ENCODE assay signal across 19 cellular contexts in genomic region chr7:85115862-85116261, GRCh38.
DNase-seq lines count a peak whose midpoint lies in the region; ATAC-seq, FAIRE-seq and TF ChIP-seq lines count a peak whose summit lies in the region.
"Had no signal": no experiment of that assay in that cellular context is flagged by ENCODE, and none has a peak within 500 bp of the region (broad histone marks: within the 10 kb centered on the region; RNA-seq: fewer than 3 reads in every experiment).

No MANE protein-coding gene starts in this region.

- RAD21 ChIA-PET in HCT116 (lab: Charles Lee; ENCODE audit: low non-redundant PET in 1 of 2, low total read pairs in 2 of 2, uncharacterized antibody in 2 of 2, unreplicated experiment in 2 of 2): no interaction called here

- DNase-seq in HCT116 (ENCODE audit: low read depth, low spot score) (no peak), bronchial epithelial cell (ENCODE audit: low read depth) (peak; percentile 56), keratinocyte (ENCODE audit: low read depth, low spot score) (no peak), WTC11 (ENCODE audit: low spot score) (no peak), NCI-H1930 (lab: John Stamatoyannopoulos, UW) (no peak), left cardiac atrium (no peak)
- DNase-seq: C1 segment of cervical spinal cord, Calu3, COR-L47, DMS79, EL, GDM1, H9, HFFc6 had no signal

- H3K9ac ChIP-seq in HCT116 (ENCODE audit: low read length) (no peak overlapping the region), keratinocyte (ENCODE audit: control insufficient read depth, extremely low read depth, insufficient read depth, low read length) (no peak overlapping the region)

- dilution Hi-C loops in keratinocyte (cut with MboI; ENCODE audit: extremely low pct_ligation_motif_present, low sequenced_read_pairs): no loop called here

- H3K9me2 ChIP-seq in HCT116 (ENCODE audit: insufficient read depth): no peaks in the 10 kb centered on the region

- H4K20me1 ChIP-seq in HCT116 (ENCODE audit: insufficient read depth): no peaks in the 10 kb centered on the region
- no peaks in the 10 kb centered on the region for H4K20me1 ChIP-seq in keratinocyte (ENCODE audit: control insufficient read depth, extremely low read depth, insufficient read depth, low read length)

- H3K27ac ChIP-seq in HCT116 (ENCODE audit: low read depth, low read length) (no peak overlapping the region), keratinocyte (ENCODE audit: control insufficient read depth, insufficient read depth, low read length) (peak overlapping the region; percentile 28)

- no peaks in the 10 kb centered on the region for H3K4me1 Mint-ChIP-seq in WTC11
- H3K4me1 Mint-ChIP-seq: CD4-positive, alpha-beta memory T cell; GM23338; H9 had no signal

- no peak for FAIRE-seq in bronchial epithelial cell (lab: Jason Lieb, UNC)
- FAIRE-seq in keratinocyte (lab: Jason Lieb, UNC): no peak
- FAIRE-seq: GM12878, GM19239 had no signal

- no peak for TF ChIP-seq POLR2A in HCT116 (IDR thresholded peaks at IDR 0.05; ENCODE audit: borderline replicate concordance, extremely low read depth, insufficient read depth, insufficient read length)

- no peaks in the 10 kb centered on the region for H3K27me3 Mint-ChIP-seq in WTC11 (ENCODE audit: low read depth)
- H3K27me3 Mint-ChIP-seq: CD4-positive, alpha-beta memory T cell had no signal

- peaks cover 3% of the 10 kb centered on the region for H3K9me3 Mint-ChIP-seq in WTC11
- H3K9me3 Mint-ChIP-seq: GM23338, H9, HFFc6 had no signal

- H3K4me3 ChIP-seq in HCT116 (replicated peaks in 1 of 2; ENCODE audit: low read depth in 1 of 2, low read length in 2 of 2) (no peak overlapping the region), bronchial epithelial cell (ENCODE audit: low read depth, low read length) (no peak overlapping the region), keratinocyte (ENCODE audit: control insufficient read depth in 2 of 3, extremely low read depth in 1 of 3, insufficient read depth in 2 of 3, low read depth in 1 of 3, low read length in 3 of 3) (no peak overlapping the region)
- H3K4me3 ChIP-seq: GM12878, GM23338 had no signal

- no peaks in the 10 kb centered on the region for H3K36me3 Mint-ChIP-seq in WTC11
- H3K36me3 Mint-ChIP-seq: CD4-positive, alpha-beta memory T cell had no signal

- H3K4me2 ChIP-seq in HCT116 (ENCODE audit: low read length): no peak overlapping the region
- no peak overlapping the region for H3K4me2 ChIP-seq in keratinocyte (ENCODE audit: control insufficient read depth, extremely low read depth, insufficient read depth, low read depth, low read length)
- H3K4me2 ChIP-seq: GM23338 had no signal

- H3K9me1 ChIP-seq in keratinocyte (ENCODE audit: control insufficient read depth, extremely low read depth, insufficient read depth, low read length): no peaks in the 10 kb centered on the region

- H2AFZ ChIP-seq in HCT116 (ENCODE audit: low read depth, low read length, poor library complexity, severe bottlenecking) (peak overlapping the region; percentile 1), keratinocyte (ENCODE audit: control insufficient read depth, low read length) (no peak overlapping the region)
- H2AFZ ChIP-seq: GM23338 had no signal

- no peaks in the 10 kb centered on the region for H3K27me3 ChIP-seq in HCT116 (ENCODE audit: insufficient read depth, low read length)
- H3K27me3 ChIP-seq in bronchial epithelial cell (ENCODE audit: control insufficient read depth, insufficient read depth, low read length): no peaks in the 10 kb centered on the region
- no peaks in the 10 kb centered on the region for H3K27me3 ChIP-seq in keratinocyte (ENCODE audit: control insufficient read depth, extremely low read depth, insufficient read depth, low read length)

- TF ChIP-seq RAD21 in HCT116 (IDR thresholded peaks at IDR 0.05; ENCODE audit: low read depth): no peak

- CTCF ChIA-PET in HCT116 (lab: Charles Lee): no interaction called here
- CTCF ChIA-PET in WTC11 (lab: Charles Lee): no interaction called here

- H3K27ac Mint-ChIP-seq in WTC11: no peak overlapping the region
- H3K27ac Mint-ChIP-seq: CD4-positive, alpha-beta memory T cell; GM23338; H9; HFFc6 had no signal

- H3K9me3 ChIP-seq in HCT116 (ENCODE audit: control insufficient read depth in 1 of 2, insufficient read depth in 1 of 2, low read depth in 1 of 2, low read length in 2 of 2) (no peaks in the 10 kb centered on the region), keratinocyte (ENCODE audit: control insufficient read depth, low read depth, low read length) (no peaks in the 10 kb centered on the region)

- TF ChIP-seq CTCF in HCT116 (IDR thresholded peaks at IDR 0.05 in 2 of 3, conservative IDR thresholded peaks at IDR 0.05 in 1 of 3; ENCODE audit: borderline replicate concordance in 1 of 3, insufficient read depth in 1 of 3, low read depth in 2 of 3, low read length in 2 of 3) (no peak), bronchial epithelial cell (IDR thresholded peaks at IDR 0.05; ENCODE audit: insufficient read depth, low read length, severe bottlenecking) (no peak), keratinocyte (optimal IDR thresholded peaks at IDR 0.05 in 1 of 3, IDR thresholded peaks at IDR 0.05 in 1 of 3, conservative IDR thresholded peaks at IDR 0.05 in 1 of 3; ENCODE audit: extremely low read depth in 1 of 3, insufficient read depth in 2 of 3, low read length in 3 of 3) (no peak), WTC11 (IDR thresholded peaks at IDR 0.05) (no peak)

- no peak overlapping the region for H3K4me3 Mint-ChIP-seq in WTC11
- H3K4me3 Mint-ChIP-seq: CD4-positive, alpha-beta memory T cell; GM23338; H9; HFFc6 had no signal

- no peak for ATAC-seq in HCT116
- no peak for ATAC-seq in HG03175 (IDR thresholded peaks at IDR 0.05; ENCODE audit: unreplicated experiment)
- no peak for ATAC-seq in WTC11
- no peak for ATAC-seq in left cardiac atrium
- ATAC-seq: GM12878, GM23338 had no signal

- H3K36me3 ChIP-seq in HCT116 (ENCODE audit: control insufficient read depth in 1 of 2, insufficient read depth in 2 of 2, low read length in 2 of 2) (no peaks in the 10 kb centered on the region), bronchial epithelial cell (ENCODE audit: control insufficient read depth, insufficient read depth, low read length) (no peaks in the 10 kb centered on the region), keratinocyte (ENCODE audit: control insufficient read depth in 2 of 2, extremely low read depth in 1 of 2, insufficient read depth in 2 of 2, low read length in 2 of 2) (no peaks in the 10 kb centered on the region)

- H3K79me2 ChIP-seq in HCT116 (ENCODE audit: insufficient read depth, low read length) (no peaks in the 10 kb centered on the region), keratinocyte (ENCODE audit: control insufficient read depth, insufficient read depth, low read length) (no peaks in the 10 kb centered on the region)

- no TSS peak for BruUV-seq in HCT116 (replicated peaks; lab: Mats Ljungman, UMichigan)

- H3K4me1 ChIP-seq in HCT116 (ENCODE audit: control insufficient read depth in 1 of 2, insufficient read depth in 2 of 2, low read length in 2 of 2) (peaks cover 3 to 16% of the 10 kb centered on the region in 2 experiments; a peak in 3 of 4 replicates), keratinocyte (ENCODE audit: control insufficient read depth, extremely low read depth, insufficient read depth, low read length) (peaks cover 21% of the 10 kb centered on the region)

- POLR2A ChIA-PET in HCT116 (lab: Charles Lee): no interaction called here
- POLR2A ChIA-PET in WTC11 (lab: Charles Lee): no interaction called here

- intact Hi-C loops in HCT116 (cut with micrococcal nuclease) (no loop called here), left cardiac atrium (cut with DNase I) (no loop called here)

TF ChIP-seq in HCT116, 20 proteins besides CTCF, POLR2A, EP300 and RAD21 (continues in another document):
- TF ChIP-seq POLR2AphosphoS5 (IDR thresholded peaks at IDR 0.05; ENCODE audit: low read depth, low read length): no peak
- no peak for TF ChIP-seq EZH2phosphoT487 (IDR thresholded peaks at IDR 0.05; ENCODE audit: borderline replicate concordance)
- no peak for TF ChIP-seq JUND (IDR thresholded peaks at IDR 0.05)
- no peak for TF ChIP-seq SRF (IDR thresholded peaks at IDR 0.05; ENCODE audit: low read depth)

TF ChIP-seq in WTC11, 78 proteins besides CTCF, POLR2A, EP300 and RAD21:
- TF ChIP-seq SP1 (CRISPR knock-in tag; conservative IDR thresholded peaks at IDR 0.05): no peak
- TF ChIP-seq ZSCAN18 (CRISPR knock-in tag; IDR thresholded peaks at IDR 0.05): no peak
- no peak for TF ChIP-seq ZNF317 (CRISPR knock-in tag; IDR thresholded peaks at IDR 0.05; ENCODE audit: borderline replicate concordance, low read depth)
